Comparison of ENCODE assay signal across 8 cellular contexts in the genomic region with DNA sequence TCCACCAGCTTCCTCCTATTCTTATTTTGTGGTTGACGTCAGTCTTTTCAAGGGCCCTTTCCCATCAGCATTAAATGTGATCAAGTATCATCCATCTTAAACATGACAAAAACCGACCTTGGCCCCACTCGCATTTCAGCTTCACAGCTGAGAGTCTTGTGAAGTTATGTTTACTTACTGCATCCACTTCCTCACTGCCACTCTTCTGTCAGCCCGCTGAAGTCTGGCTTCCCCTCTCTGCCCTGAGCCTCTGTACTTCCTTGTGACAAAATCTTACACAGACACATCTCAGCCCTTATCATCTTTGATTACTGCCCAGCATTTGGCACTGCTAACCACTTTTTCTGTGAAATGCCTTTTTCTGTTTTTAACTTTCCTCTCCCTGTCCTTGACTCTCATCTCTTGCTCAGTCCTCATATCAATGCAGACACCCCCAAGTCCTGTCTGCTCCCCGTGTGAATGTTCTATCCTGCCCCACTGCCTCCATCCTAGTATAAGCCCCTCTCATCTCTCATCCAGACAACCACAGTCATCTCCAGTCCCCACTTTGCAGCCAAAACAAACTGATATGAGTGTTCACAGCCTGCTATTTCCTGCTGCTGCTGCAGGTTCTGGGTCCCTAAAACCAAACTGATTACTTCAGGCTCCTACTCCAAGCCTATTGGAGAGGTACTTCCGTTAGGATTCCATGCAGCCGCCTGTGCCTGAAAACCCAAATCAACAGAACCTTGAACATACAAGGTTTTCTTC. TPM values are rescaled to one million over a fixed set of nuclear protein-coding genes. Genes with fewer than 3 reads are reported as not detected.
DNase-seq lines count a peak whose midpoint lies in the region; ATAC-seq and TF ChIP-seq lines count a peak whose summit lies in the region.

No MANE protein-coding gene starts in this region.

- H3K4me1 Mint-ChIP-seq in endothelial cell (ENCODE audit: unreplicated experiment), result peaks cover 39% of the 10 kb centered on the region

- intact Hi-C loops in spleen (cut with DNase I; ENCODE audit: low total_unique reads), result no loop called here

- no peaks in the 10 kb centered on the region for H3K9me3 ChIP-seq in spleen

- peaks cover 0 to 18% (median 0%) of the 10 kb centered on the region in 6 donors for H3K36me3 ChIP-seq in spleen

- peak overlapping the region; percentile 16 for H3K27ac Mint-ChIP-seq in endothelial cell (ENCODE audit: unreplicated experiment)

- ATAC-seq in activated CD4-positive, CD25-positive, alpha-beta regulatory T cell treated with anti-CD3 and anti-CD28 coated beads, Interleukin-2, amount 50 U/mL, for 24 hours, result peak; percentile 49 to 60
- peak; percentile 11 for ATAC-seq in SK-N-SH treated with all-trans-retinoic acid at 6 μM for 48 hours
- no peak for ATAC-seq in GM21723 (IDR thresholded peaks at IDR 0.05; ENCODE audit: unreplicated experiment)
- no peak for ATAC-seq in GM21576 (IDR thresholded peaks at IDR 0.05; ENCODE audit: unreplicated experiment)
- no peak for ATAC-seq in GM21717 (IDR thresholded peaks at IDR 0.05; ENCODE audit: unreplicated experiment)

- TF ChIP-seq CTCF in endothelial cell (IDR thresholded peaks at IDR 0.05; ENCODE audit: unreplicated experiment) (no peak), spleen (IDR thresholded peaks at IDR 0.05 in 8 of 11, conservative IDR thresholded peaks at IDR 0.05 in 3 of 11) (no peak)

- H3K27me3 Mint-ChIP-seq in endothelial cell (ENCODE audit: unreplicated experiment), result peaks cover 4% of the 10 kb centered on the region

- H3K4me3 ChIP-seq in spleen, result peak overlapping the region in 1 of 8 donors; percentile 13

- no peaks in the 10 kb centered on the region for H3K9me3 Mint-ChIP-seq in endothelial cell (ENCODE audit: unreplicated experiment)

- no peak overlapping the region for H3K4me3 Mint-ChIP-seq in endothelial cell (ENCODE audit: unreplicated experiment)

- no peaks in the 10 kb centered on the region for H3K27me3 ChIP-seq in spleen (replicated peaks in 1 of 7)

- no peak for DNase-seq in activated CD4-positive, CD25-positive, alpha-beta regulatory T cell (lab: John Stamatoyannopoulos, UW)
- no peak for DNase-seq in endothelial cell (ENCODE audit: low spot score)
- DNase-seq in spleen, result no peak

- 10 to 22% (median 15%) methylated on average over 7 of the region's 7 CpGs for whole genome bisulfite sequencing in spleen, 5 donors

- H3K4me1 ChIP-seq in spleen, result peaks cover 14 to 48% (median 29%) of the 10 kb centered on the region in 6 donors

- peak overlapping the region; percentile 4 to 85 (median 81) for H3K27ac ChIP-seq in spleen

- no peak for TF ChIP-seq POLR2A in spleen (IDR thresholded peaks at IDR 0.05)

- no peaks in the 10 kb centered on the region for H3K36me3 Mint-ChIP-seq in endothelial cell (ENCODE audit: low read depth, unreplicated experiment)

TF ChIP-seq in SK-N-SH treated with all-trans-retinoic acid at 6 μM for 48 hours, 23 proteins besides CTCF, POLR2A, EP300 and RAD21:
- TF ChIP-seq CSDC2 (CRISPR knock-in tag; IDR thresholded peaks at IDR 0.05) (no peak), BACH2 (CRISPR knock-in tag; IDR thresholded peaks at IDR 0.05; ENCODE audit: borderline replicate concordance) (no peak), PPARA (CRISPR knock-in tag; IDR thresholded peaks at IDR 0.05; ENCODE audit: borderline replicate concordance) (no peak), ZNF565 (CRISPR knock-in tag; conservative IDR thresholded peaks at IDR 0.05; ENCODE audit: low read depth) (no peak)

RNA-seq across cellular contexts. Expression of gene FOSL2, which starts 31.4 kb away (rescaled TPM):
- total RNA-seq in endothelial cell (ENCODE audit: unreplicated experiment) (24.4 TPM), spleen (100 to 1,000 TPM in 3 of 7 donors, 10 to 100 TPM in 4; 53.0 to 134 (median 97.1) TPM)
- polyA plus RNA-seq in spleen, result 10 to 100 TPM in 1 of 3 donors, 1 to 10 TPM in 2; 3.2 to 14.8 (median 4.7) TPM

Comparison
In these comparisons a context has a peak if more than half of its experiments do, and no peak if none do; other contexts are left out.
1. ATAC-seq: peak in activated CD4-positive, CD25-positive, alpha-beta regulatory T cell treated with anti-CD3 and anti-CD28 coated beads, Interleukin-2, amount 50 U/mL, for 24 hours (2 of 2) and SK-N-SH treated with all-trans-retinoic acid at 6 μM for 48 hours (single experiment); none in GM21723 (single experiment), GM21576 (single experiment) and GM21717 (single experiment).